In the genomic region with DNA sequence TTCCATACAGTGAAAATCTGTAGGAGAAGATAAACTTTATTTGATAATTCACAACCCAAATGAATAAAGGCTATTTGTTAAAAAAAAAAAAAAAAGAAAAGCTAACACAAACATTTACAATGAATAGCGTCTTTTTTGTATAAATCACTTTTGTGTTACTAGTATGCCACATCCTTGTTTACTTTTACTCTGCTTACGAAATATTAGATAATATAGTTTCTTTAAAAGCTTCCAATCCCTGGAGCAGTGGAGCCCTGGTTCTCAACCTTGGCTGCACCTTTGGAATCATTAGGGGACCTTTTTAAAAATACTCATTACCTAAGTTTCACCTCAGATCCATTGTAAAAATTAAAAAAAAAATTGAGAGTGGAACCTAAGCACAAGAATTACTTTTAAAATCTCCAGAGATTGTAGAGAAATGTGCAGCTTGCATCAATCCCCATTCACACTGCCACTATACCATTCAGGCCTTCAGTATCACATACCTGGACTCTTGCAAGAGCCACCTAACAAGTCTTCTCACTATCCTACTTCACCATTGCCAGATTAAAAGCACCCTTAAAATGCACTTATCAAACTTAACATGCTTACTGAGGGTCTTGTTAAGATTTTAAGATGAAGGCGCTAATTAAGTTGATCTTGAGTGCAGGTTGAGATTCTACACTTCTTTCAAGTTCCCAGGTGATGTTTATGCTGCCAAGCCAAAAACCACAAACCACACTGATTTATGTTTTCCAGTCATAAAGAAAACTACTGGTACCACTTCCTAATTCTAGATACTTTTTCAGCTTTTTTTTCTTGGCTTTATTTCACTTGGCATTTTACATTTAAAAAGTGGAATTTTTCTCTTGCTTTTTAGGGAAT, we compare ENCODE assay signal across 11 cellular contexts. TPM values are rescaled to one million over a fixed set of nuclear protein-coding genes. Genes with fewer than 3 reads are reported as not detected.
DNase-seq lines count a peak whose midpoint lies in the region; ATAC-seq and TF ChIP-seq lines count a peak whose summit lies in the region.
"Had no signal": no experiment of that assay in that cellular context is flagged by ENCODE, and none has a peak within 500 bp of the region (broad histone marks: within the 10 kb centered on the region; RNA-seq: fewer than 3 reads in every experiment).

No MANE protein-coding gene starts in this region.

- H3K9me3 ChIP-seq in T-helper 17 cell (ENCODE audit: control insufficient read depth, low read length, poor library complexity, severe bottlenecking), result no peaks in the 10 kb centered on the region
- H3K9me3 ChIP-seq in vagina, result no peaks in the 10 kb centered on the region
- no peaks in the 10 kb centered on the region for H3K9me3 ChIP-seq in left ventricle myocardium inferior (replicated peaks)

- TF ChIP-seq POLR2A in vagina (IDR thresholded peaks at IDR 0.05), result no peak

- H3K4me3 ChIP-seq in vagina, result no peak overlapping the region
- no peak overlapping the region for H3K4me3 ChIP-seq in left ventricle myocardium inferior
- H3K4me3 ChIP-seq: K562 had no signal

- no peak overlapping the region for H3K4me3 Mint-ChIP-seq in T-helper 17 cell
- H3K4me3 Mint-ChIP-seq: T-helper 1 cell treated with Interleukin-12 subunit alpha and Interleukin-12 subunit beta and Interleukin-4 antibody, amounts not matched to agents 30 μg/mL and 1 μg/mL, for 36 hours had no signal

- ATAC-seq in GM18519 (IDR thresholded peaks at IDR 0.05; ENCODE audit: low FRiP score, unreplicated experiment) (peak; percentile 89), GM21447 (IDR thresholded peaks at IDR 0.05; ENCODE audit: unreplicated experiment) (peak; percentile 95), HG03175 (IDR thresholded peaks at IDR 0.05; ENCODE audit: unreplicated experiment) (peak; percentile 94), T-helper 17 cell (no peak)
- ATAC-seq: K562 had no signal

- no peaks in the 10 kb centered on the region for H3K36me3 Mint-ChIP-seq in T-helper 17 cell (ENCODE audit: low read depth)
- H3K36me3 Mint-ChIP-seq: naive B cell had no signal

- H3K27ac Mint-ChIP-seq in T-helper 17 cell, result peak overlapping the region; percentile 54
- H3K27ac Mint-ChIP-seq: T-helper 1 cell treated with Interleukin-12 subunit alpha and Interleukin-12 subunit beta and Interleukin-4 antibody, amounts not matched to agents 30 μg/mL and 1 μg/mL, for 36 hours had no signal

- H3K27ac ChIP-seq in vagina (no peak overlapping the region), left ventricle myocardium inferior (replicated peaks) (no peak overlapping the region)

- no peak for DNase-seq in T-helper 17 cell
- DNase-seq in vagina (ENCODE audit: extremely low spot score in 2 of 2), result no peak
- no peak for DNase-seq in foreskin melanocyte
- DNase-seq in left ventricle myocardium inferior, result no peak
- no peak for DNase-seq in cortex of kidney (lab: John Stamatoyannopoulos, UW)
- DNase-seq: naive B cell had no signal

- H3K27me3 Mint-ChIP-seq in T-helper 17 cell, result no peaks in the 10 kb centered on the region
- H3K27me3 Mint-ChIP-seq: naive B cell had no signal

- H3K27me3 ChIP-seq in vagina, result no peaks in the 10 kb centered on the region
- H3K27me3 ChIP-seq in left ventricle myocardium inferior (ENCODE audit: low read depth), result no peaks in the 10 kb centered on the region

- H3K36me3 ChIP-seq in vagina (no peaks in the 10 kb centered on the region), left ventricle myocardium inferior (no peaks in the 10 kb centered on the region)

- H3K4me1 ChIP-seq in vagina, result peaks cover 16% of the 10 kb centered on the region
- H3K4me1 ChIP-seq in left ventricle myocardium inferior, result no peaks in the 10 kb centered on the region

- TF ChIP-seq CTCF in vagina (IDR thresholded peaks at IDR 0.05) (no peak), left ventricle myocardium inferior (IDR thresholded peaks at IDR 0.05; ENCODE audit: borderline replicate concordance) (no peak)

- intact Hi-C loops in vagina (cut with DNase I) (no loop called here), left ventricle myocardium inferior (cut with micrococcal nuclease) (no loop called here)

- H3K4me1 Mint-ChIP-seq in T-helper 17 cell, result peaks cover 8% of the 10 kb centered on the region

RNA-seq across cellular contexts. Expression of a gene that starts 59.7 kb away (rescaled TPM):
- 100 to 1,000 TPM in 1 of 2 donors, 10 to 100 TPM in 1; 91.9 to 115 TPM for total RNA-seq in T-helper 17 cell
- total RNA-seq in vagina, result 59.9 TPM
- 30.5 TPM for total RNA-seq in left ventricle myocardium inferior
